ENCODE assay signal across 21 cellular contexts in the genomic region with DNA sequence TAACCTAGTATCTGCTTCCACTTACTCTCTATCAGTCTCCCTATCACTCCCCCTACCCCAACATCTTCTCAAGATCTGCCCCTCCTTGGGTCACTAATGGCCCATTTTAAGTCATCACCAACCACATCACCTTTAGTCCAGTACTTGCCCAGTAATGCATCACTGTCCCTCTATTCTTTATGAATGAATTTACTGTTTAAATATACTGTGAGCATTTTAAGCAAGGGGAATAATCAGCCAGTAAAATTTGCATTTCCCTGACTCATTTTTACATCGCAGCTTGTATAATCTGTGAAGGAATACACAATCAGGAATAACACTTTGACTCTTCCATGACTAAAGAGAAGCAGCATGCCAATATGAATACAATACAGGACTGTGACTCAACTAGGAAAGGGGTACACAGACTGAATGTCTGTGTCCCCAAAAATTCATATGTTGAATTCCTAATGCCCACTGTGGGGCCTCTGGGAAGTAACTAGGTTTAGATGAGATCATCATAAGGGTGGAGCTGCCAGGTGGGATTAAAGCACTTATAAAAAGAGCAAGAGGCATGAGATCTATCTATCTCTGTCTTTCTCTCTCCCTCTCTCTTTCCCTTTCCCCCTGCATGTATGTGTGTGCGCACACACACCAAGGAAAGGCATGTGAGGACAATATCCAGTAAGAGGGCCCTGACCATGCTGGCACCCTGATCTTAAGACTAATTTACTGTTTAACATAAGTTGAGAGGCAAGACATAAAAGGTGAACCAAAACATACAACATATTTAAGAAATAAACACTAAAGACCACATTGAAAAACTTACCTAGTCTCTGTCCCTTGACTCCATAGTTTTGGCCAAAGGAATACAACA. TPM values are rescaled to one million over a fixed set of nuclear protein-coding genes. Genes with fewer than 3 reads are reported as not detected.
"Had no signal": no experiment of that assay in that cellular context is flagged by ENCODE, and none has a peak within 500 bp of the region (broad histone marks: within the 10 kb centered on the region; RNA-seq: fewer than 3 reads in every experiment).

No MANE protein-coding gene starts in this region.

- H3K4me3 Mint-ChIP-seq: activated CD4-positive, alpha-beta T cell treated with anti-CD3 and anti-CD28 coated beads, Interleukin-2, amount 10 ng/mL, durations not matched to agents 24 days and 14 days; activated CD8-positive, alpha-beta T cell treated with anti-CD3 and anti-CD28 coated beads, Interleukin-2, amount 10 ng/mL, durations not matched to agents 7 days and 5 days; activated naive CD8-positive, alpha-beta T cell; WTC11 had no signal

- H3K4me1 Mint-ChIP-seq: WTC11 had no signal

- H3K9me3 ChIP-seq: neutrophil, SJSA1, tibial nerve had no signal

- H3K4me2 ChIP-seq: hepatocyte had no signal

- H3K4me3 ChIP-seq: hepatocyte, SJSA1, tibial nerve had no signal

- H3K27ac Mint-ChIP-seq: activated CD4-positive, alpha-beta T cell treated with anti-CD3 and anti-CD28 coated beads, Interleukin-2, amount 10 ng/mL, durations not matched to agents 24 days and 14 days; activated CD8-positive, alpha-beta T cell treated with anti-CD3 and anti-CD28 coated beads, Interleukin-2, amount 10 ng/mL, durations not matched to agents 7 days and 5 days; activated naive CD8-positive, alpha-beta T cell; WTC11 had no signal

- H3K27me3 Mint-ChIP-seq: activated CD4-positive, alpha-beta T cell treated with anti-CD3 and anti-CD28 coated beads, Interleukin-2, amount 10 ng/mL, durations not matched to agents 24 days and 14 days; activated naive CD8-positive, alpha-beta T cell; naive B cell had no signal

- ATAC-seq: activated CD8-positive, alpha-beta T cell treated with anti-CD3 and anti-CD28 coated beads, Interleukin-2, amount 10 ng/mL, durations not matched to agents 7 days and 5 days; WTC11 had no signal

- H3K27me3 ChIP-seq: hepatocyte, neutrophil, SJSA1, tibial nerve had no signal

- DNase-seq: activated CD4-positive, alpha-beta T cell treated with anti-CD3 and anti-CD28 coated beads, Interleukin-2, amount 10 ng/mL, durations not matched to agents 24 days and 14 days; activated CD8-positive, alpha-beta memory T cell treated with anti-CD3 and anti-CD28 coated beads, Interleukin-2, amount 50 U/mL, for 4 hours; activated CD8-positive, alpha-beta T cell treated with anti-CD3 and anti-CD28 coated beads, Interleukin-2, amount 10 ng/mL, durations not matched to agents 7 days and 5 days; anterior cingulate cortex; islet precursor cell; midbrain; naive B cell; retina; stimulated activated CD4-positive, alpha-beta T cell treated with anti-CD3 and anti-CD28 coated beads, Interleukin-2, amount 100 ng/mL, for 48 hours; stimulated activated naive CD4-positive, alpha-beta T cell; T-helper 2 cell had no signal

- H3K9me3 Mint-ChIP-seq: activated CD4-positive, alpha-beta T cell treated with anti-CD3 and anti-CD28 coated beads, Interleukin-2, amount 10 ng/mL, durations not matched to agents 24 days and 14 days; naive B cell; WTC11 had no signal

- H3K4me1 ChIP-seq: tibial nerve had no signal

- H2AFZ ChIP-seq: hepatocyte had no signal

- H3K27ac ChIP-seq: neutrophil, SJSA1, tibial nerve had no signal

RNA-seq across cellular contexts. Expression of a gene that starts 55.1 kb away (rescaled TPM):
- total RNA-seq: activated CD4-positive, alpha-beta T cell treated with anti-CD3 and anti-CD28 coated beads, Interleukin-2, amount 10 ng/mL, durations not matched to agents 24 days and 14 days; activated CD8-positive, alpha-beta T cell treated with anti-CD3 and anti-CD28 coated beads, Interleukin-2, amount 10 ng/mL, durations not matched to agents 7 days and 5 days; chondrocyte; dermis microvascular lymphatic vessel endothelial cell; left lobe of liver; lung microvascular endothelial cell; tibial nerve had no signal
